30 cellular contexts compared by ENCODE assay signal in the genomic region with DNA sequence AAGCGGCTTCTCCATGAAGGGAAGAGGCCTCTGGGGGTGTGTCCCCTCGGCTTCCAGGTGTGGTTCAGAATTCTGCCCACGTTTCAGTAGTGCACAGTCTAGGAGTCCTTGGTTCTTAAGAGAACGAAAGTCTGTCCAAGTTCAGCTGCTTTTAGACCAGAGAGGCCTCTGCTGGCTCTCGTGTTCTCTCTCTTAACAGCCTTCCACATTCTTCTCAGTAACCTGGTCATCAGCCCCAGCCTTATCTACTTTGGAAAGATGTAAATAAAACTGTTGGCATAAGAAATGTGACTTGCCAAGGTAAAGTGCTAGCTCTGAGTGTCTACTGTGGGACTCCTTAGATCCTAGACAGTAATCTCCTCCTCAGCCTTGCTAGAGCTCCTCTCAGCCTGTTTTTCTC. TPM values are rescaled to one million over a fixed set of nuclear protein-coding genes. Genes with fewer than 3 reads are reported as not detected.
"Had no signal": no experiment of that assay in that cellular context is flagged by ENCODE, and none has a peak within 500 bp of the region (broad histone marks: within the 10 kb centered on the region; RNA-seq: fewer than 3 reads in every experiment).

No MANE protein-coding gene starts in this region.

- H3K27ac Mint-ChIP-seq: activated CD4-positive, alpha-beta memory T cell treated with anti-CD3 and anti-CD28 coated beads, Interleukin-2, amount 10 ng/mL, durations not matched to agents 7 days and 5 days; activated CD4-positive, alpha-beta T cell treated with anti-CD3 and anti-CD28 coated beads for 36 hours; activated naive CD4-positive, alpha-beta T cell treated with anti-CD3 and anti-CD28 coated beads, Interleukin-2, amount 10 ng/mL, durations not matched to agents 7 days and 5 days; activated naive CD8-positive, alpha-beta T cell treated with anti-CD3 and anti-CD28 coated beads for 36 hours; activated T-cell treated with anti-CD3 and anti-CD28 coated beads, Interleukin-2, amount 50 U/mL, for 72 hours; activated T-helper 2 cell treated with anti-CD3 and anti-CD28 coated beads, Interferon-gamma antibody, Interleukin-2, Interleukin-4, amounts not matched to agents 10 μg/mL and 5 μg/mL and 100 μg/mL, durations not matched to agents 14 hours and 24 hours and 36 hours had no signal

- H3K4me3 Mint-ChIP-seq: activated CD4-positive, alpha-beta memory T cell treated with anti-CD3 and anti-CD28 coated beads, Interleukin-2, amount 10 ng/mL, durations not matched to agents 7 days and 5 days; activated CD4-positive, alpha-beta T cell treated with anti-CD3 and anti-CD28 coated beads for 36 hours; activated naive CD4-positive, alpha-beta T cell treated with anti-CD3 and anti-CD28 coated beads, Interleukin-2, amount 10 ng/mL, durations not matched to agents 7 days and 5 days; activated naive CD8-positive, alpha-beta T cell treated with anti-CD3 and anti-CD28 coated beads for 36 hours; activated T-cell treated with anti-CD3 and anti-CD28 coated beads, Interleukin-2, amount 50 U/mL, for 72 hours had no signal

- H3K9me3 Mint-ChIP-seq: activated CD4-positive, alpha-beta memory T cell treated with anti-CD3 and anti-CD28 coated beads, Interleukin-2, amount 10 ng/mL, durations not matched to agents 7 days and 5 days; activated naive CD4-positive, alpha-beta T cell treated with anti-CD3 and anti-CD28 coated beads, Interleukin-2, amount 10 ng/mL, durations not matched to agents 7 days and 5 days; activated naive CD8-positive, alpha-beta T cell treated with anti-CD3 and anti-CD28 coated beads for 36 hours; activated T-cell treated with anti-CD3 and anti-CD28 coated beads, Interleukin-2, amount 50 U/mL, for 72 hours; activated T-helper 2 cell treated with anti-CD3 and anti-CD28 coated beads, Interferon-gamma antibody, Interleukin-2, Interleukin-4, amounts not matched to agents 10 μg/mL and 5 μg/mL and 100 μg/mL, durations not matched to agents 14 hours and 24 hours and 36 hours had no signal

- H3K36me3 ChIP-seq: breast epithelium had no signal

- H3K4me1 ChIP-seq: breast epithelium, SJCRH30 had no signal

- H3K9ac ChIP-seq: SK-N-SH had no signal

- H3K27me3 ChIP-seq: breast epithelium, SJCRH30 had no signal

- H3K4me1 Mint-ChIP-seq: activated CD4-positive, alpha-beta memory T cell treated with anti-CD3 and anti-CD28 coated beads, Interleukin-2, amount 10 ng/mL, durations not matched to agents 7 days and 5 days; activated CD4-positive, alpha-beta T cell treated with anti-CD3 and anti-CD28 coated beads for 36 hours; activated naive CD4-positive, alpha-beta T cell treated with anti-CD3 and anti-CD28 coated beads, Interleukin-2, amount 10 ng/mL, durations not matched to agents 7 days and 5 days; activated naive CD8-positive, alpha-beta T cell treated with anti-CD3 and anti-CD28 coated beads for 36 hours had no signal

- H3K9me3 ChIP-seq: breast epithelium, SJCRH30, SK-N-SH had no signal

- H3K9me2 ChIP-seq: SK-N-SH had no signal

- H3K36me3 Mint-ChIP-seq: activated naive CD4-positive, alpha-beta T cell treated with anti-CD3 and anti-CD28 coated beads, Interleukin-2, amount 10 ng/mL, durations not matched to agents 7 days and 5 days; activated naive CD8-positive, alpha-beta T cell treated with anti-CD3 and anti-CD28 coated beads for 36 hours had no signal

- H3K27ac ChIP-seq: breast epithelium, RWPE1, SJCRH30, VCaP had no signal

- H3K4me3 ChIP-seq: breast epithelium, SJCRH30 had no signal

- DNase-seq: activated CD4-positive, alpha-beta memory T cell treated with anti-CD3 and anti-CD28 coated beads, Interleukin-2, amount 10 ng/mL, durations not matched to agents 7 days and 5 days; activated CD4-positive, alpha-beta T cell treated with anti-CD3 and anti-CD28 coated beads for 36 hours; activated CD4-positive, alpha-beta T cell treated with anti-CD3 and anti-CD28 coated beads, Interleukin-2, amount 50 U/mL, for 1 hour; activated CD4-positive, CD25-positive, alpha-beta regulatory T cell; activated gamma-delta T cell treated with Interleukin-2 at 50 U/mL for 16 hours; activated naive CD4-positive, alpha-beta T cell treated with anti-CD3 and anti-CD28 coated beads, Interleukin-2, amount 10 ng/mL, durations not matched to agents 7 days and 5 days; activated naive CD8-positive, alpha-beta T cell treated with anti-CD3 and anti-CD28 coated beads for 36 hours; activated T-cell treated with anti-CD3 and anti-CD28 coated beads, Interleukin-2, amount 50 U/mL, for 72 hours; IMR-90; Kasumi-1; KBM-7; NCI-H146; NCI-H187 treated with DMSO at 0.1 percent for 48 hours; NCI-H2081 treated with DMSO at 0.1 percent for 48 hours; NCI-H2171; NCI-H2227 treated with DMSO at 0.1 percent for 48 hours; NCI-H446 treated with DMSO at 0.1 percent for 48 hours; NCI-H524 treated with DMSO at 0.1 percent for 48 hours; NCI-H748 treated with DMSO at 0.1 percent for 48 hours; Right ventricle myocardium superior; SK-N-SH; T-helper 1 cell had no signal

- H3K27me3 Mint-ChIP-seq: activated naive CD8-positive, alpha-beta T cell treated with anti-CD3 and anti-CD28 coated beads for 36 hours had no signal

- H3K4me2 ChIP-seq: SK-N-SH had no signal

RNA-seq across cellular contexts. Expression of gene STUM, which starts 15.3 kb away (rescaled TPM):
- total RNA-seq: activated CD4-positive, alpha-beta memory T cell treated with anti-CD3 and anti-CD28 coated beads, Interleukin-2, amount 10 ng/mL, durations not matched to agents 7 days and 5 days; activated CD4-positive, alpha-beta T cell treated with anti-CD3 and anti-CD28 coated beads for 36 hours; activated CD8-positive, alpha-beta memory T cell treated with anti-CD3 and anti-CD28 coated beads for 36 hours; activated naive CD8-positive, alpha-beta T cell treated with anti-CD3 and anti-CD28 coated beads for 36 hours; activated T-cell treated with anti-CD3 and anti-CD28 coated beads, Interleukin-2, amount 50 U/mL, for 72 hours; activated T-helper 2 cell treated with anti-CD3 and anti-CD28 coated beads, Interferon-gamma antibody, Interleukin-2, Interleukin-4, amounts not matched to agents 10 μg/mL and 5 μg/mL and 100 μg/mL, durations not matched to agents 14 hours and 24 hours and 36 hours; IMR-90; OCI-LY7; T-helper 2 cell treated with Interferon-gamma antibody and Interleukin-4, amounts not matched to agents 100 ng/mL and 5 ng/mL, for 36 hours had no signal
- polyA plus RNA-seq: IMR-90, SK-N-SH had no signal
